Comparison of ENCODE assay signal across 8 cellular contexts in genomic region chr1:158819461-158820443, GRCh38. TPM values are rescaled to one million over a fixed set of nuclear protein-coding genes. Genes with fewer than 3 reads are reported as not detected.
A peak's percentile ranks its signal among the peaks of the same experiment; 100 is the strongest.
DNase-seq lines count a peak whose midpoint lies in the region; ATAC-seq and TF ChIP-seq lines count a peak whose summit lies in the region.

No MANE protein-coding gene starts in this region.

- H3K27ac ChIP-seq in MM.1S (ENCODE audit: low read length) (peak overlapping the region; percentile 64), esophagus muscularis mucosa (replicated peaks in 1 of 4) (no peak overlapping the region), Peyer's patch (peak overlapping the region in 2 of 4 donors; percentile 28 to 34)

- no peaks in the 10 kb centered on the region for H4K20me1 ChIP-seq in MM.1S (ENCODE audit: insufficient read depth, low read length)

- H2AFZ ChIP-seq in MM.1S (ENCODE audit: low read length) = peak overlapping the region; percentile 27

- TF ChIP-seq POLR2A in esophagus muscularis mucosa (IDR thresholded peaks at IDR 0.05; ENCODE audit: low read depth) (no peak), Peyer's patch (IDR thresholded peaks at IDR 0.05) (no peak)

- no peaks in the 10 kb centered on the region for H3K79me2 ChIP-seq in MM.1S (ENCODE audit: low read length)

- no peaks in the 10 kb centered on the region for H3K9me3 Mint-ChIP-seq in effector memory CD8-positive, alpha-beta T cell

- no peaks in the 10 kb centered on the region for H3K27me3 Mint-ChIP-seq in effector memory CD8-positive, alpha-beta T cell

- no peak for TF ChIP-seq CTCF in MM.1S (IDR thresholded peaks at IDR 0.05; ENCODE audit: low read length)
- TF ChIP-seq CTCF in esophagus muscularis mucosa (IDR thresholded peaks at IDR 0.05) = no peak
- TF ChIP-seq CTCF in Peyer's patch (IDR thresholded peaks at IDR 0.05) = no peak

- 0 out of 2 replicates have a peak overlapping the region, but pooled peaks have one; percentile 0 for H3K4me3 ChIP-seq in MM.1S (ENCODE audit: low read length)
- no peak overlapping the region for H3K4me3 ChIP-seq in esophagus muscularis mucosa
- no peak overlapping the region for H3K4me3 ChIP-seq in Peyer's patch

- H3K9ac ChIP-seq in MM.1S (ENCODE audit: low read length) = peak overlapping the region; percentile 3; the same call in 1 of the 2 replicates

- no peaks in the 10 kb centered on the region for H3K36me3 Mint-ChIP-seq in effector memory CD8-positive, alpha-beta T cell (ENCODE audit: insufficient read depth)

- H3F3A ChIP-seq in MM.1S (ENCODE audit: insufficient read depth, low read length) = peaks cover 6% of the 10 kb centered on the region; the same call in 1 of the 2 replicates

- peak; percentile 60 for ATAC-seq in GM21528 (IDR thresholded peaks at IDR 0.05; ENCODE audit: low FRiP score, unreplicated experiment)
- peak; percentile 98 for ATAC-seq in effector memory CD8-positive, alpha-beta T cell (replicated peaks)
- no peak for ATAC-seq in HG02759 (IDR thresholded peaks at IDR 0.05; ENCODE audit: unreplicated experiment)
- no peak for ATAC-seq in GM21619 (IDR thresholded peaks at IDR 0.05; ENCODE audit: unreplicated experiment)

- DNase-seq in Daoy (ENCODE audit: low read depth) (peak; percentile 20), MM.1S (peak; percentile 89), esophagus muscularis mucosa (ENCODE audit: extremely low spot score) (no peak), Peyer's patch (no peak)
- DNase-seq in effector memory CD8-positive, alpha-beta T cell = peak in 1 of 3 experiments; percentile 16

- peaks cover 26% of the 10 kb centered on the region for H3K4me1 ChIP-seq in MM.1S (ENCODE audit: low read length)
- H3K4me1 ChIP-seq in esophagus muscularis mucosa = no peaks in the 10 kb centered on the region
- H3K4me1 ChIP-seq in Peyer's patch = no peaks in the 10 kb centered on the region

- no peaks in the 10 kb centered on the region for H3K9me2 ChIP-seq in MM.1S (replicated peaks; ENCODE audit: insufficient read depth, low read length)

- H3K27ac Mint-ChIP-seq in effector memory CD8-positive, alpha-beta T cell = peak overlapping the region; percentile 93

- no peaks in the 10 kb centered on the region for H3K36me3 ChIP-seq in MM.1S (replicated peaks; ENCODE audit: insufficient read depth, low read length)
- no peaks in the 10 kb centered on the region for H3K36me3 ChIP-seq in esophagus muscularis mucosa
- H3K36me3 ChIP-seq in Peyer's patch = no peaks in the 10 kb centered on the region

- no peak for TF ChIP-seq EP300 in esophagus muscularis mucosa (IDR thresholded peaks at IDR 0.05)

- H3K27me3 ChIP-seq in MM.1S (replicated peaks; ENCODE audit: insufficient read depth, low read length) (no peaks in the 10 kb centered on the region), esophagus muscularis mucosa (no peaks in the 10 kb centered on the region), Peyer's patch (no peaks in the 10 kb centered on the region)

- 52% methylated on average over 7 of the region's 7 CpGs for WGBS in esophagus muscularis mucosa

- H3K4me3 Mint-ChIP-seq in effector memory CD8-positive, alpha-beta T cell = peak overlapping the region; percentile 65 to 80

- H3K4me1 Mint-ChIP-seq in effector memory CD8-positive, alpha-beta T cell (ENCODE audit: low read depth in 2 of 2) = peaks cover 24 to 36% of the 10 kb centered on the region in 2 donors

- intact Hi-C loops in esophagus muscularis mucosa (cut with DNase I) = no loop called here

- peak overlapping the region; percentile 39 for H3K4me2 ChIP-seq in MM.1S (ENCODE audit: low read depth, low read length)

- no peaks in the 10 kb centered on the region for H3K9me3 ChIP-seq in MM.1S (replicated peaks; ENCODE audit: insufficient read depth, low read length)
- H3K9me3 ChIP-seq in esophagus muscularis mucosa = no peaks in the 10 kb centered on the region
- H3K9me3 ChIP-seq in Peyer's patch = no peaks in the 10 kb centered on the region

RNA-seq across cellular contexts. Expression of gene MNDA, which starts 11.4 kb away (rescaled TPM):
- total RNA-seq in Daoy (2014; rRNA removed; shearing (Covaris generic)) = not detected in 2 replicates
- total RNA-seq in esophagus muscularis mucosa = 10 to 100 TPM in 1 of 4 donors, 1 to 10 TPM in 3; 2.1 to 19.7 (median 3.2) TPM
- 1 to 10 TPM in 1 of 4 donors, under 1 TPM in 1, not detected in 2; 0.94 to 9.9 TPM for total RNA-seq in Peyer's patch

RNA-seq across cellular contexts. Expression of gene OR6N2, which starts 38.7 kb away (rescaled TPM):
- not detected in 2 replicates for total RNA-seq in Daoy (2014; rRNA removed; shearing (Covaris generic))
- total RNA-seq in esophagus muscularis mucosa (not detected), Peyer's patch (not detected)

RNA-seq across cellular contexts. Expression of gene OR6N1, which starts 47.8 kb away (rescaled TPM):
- not detected in 2 replicates for total RNA-seq in Daoy (2014; rRNA removed; shearing (Covaris generic))
- total RNA-seq in esophagus muscularis mucosa = not detected
- not detected for total RNA-seq in Peyer's patch

Comparison
In these comparisons a context has a peak if more than half of its experiments do, and no peak if none do; other contexts are left out.
1. DNase-seq: peak in Daoy (single experiment) and MM.1S (single experiment); none in esophagus muscularis mucosa (single experiment) and Peyer's patch (0 of 3).
2. ATAC-seq: peak in GM21528 (single experiment) and effector memory CD8-positive, alpha-beta T cell (single experiment); none in HG02759 (single experiment) and GM21619 (single experiment).